ENCODE assay signal across 9 cellular contexts in genomic region chr14:24006497-24006871, GRCh38. TPM values are rescaled to one million over a fixed set of nuclear protein-coding genes. Genes with fewer than 3 reads are reported as not detected.
A peak's percentile ranks its signal among the peaks of the same experiment; 100 is the strongest.
DNase-seq lines count a peak whose midpoint lies in the region; ATAC-seq and TF ChIP-seq lines count a peak whose summit lies in the region.
"Not testable (repeated sequence)": the region's sequence is repeated elsewhere in the genome, so short reads cannot be mapped to it uniquely, and the experiment has no call there.
"Had no signal": no experiment of that assay in that cellular context is flagged by ENCODE, and none has a peak within 500 bp of the region (broad histone marks: within the 10 kb centered on the region; RNA-seq: fewer than 3 reads in every experiment).

No MANE protein-coding gene starts in this region.

- H3K4me1 Mint-ChIP-seq in T-helper 2 cell treated with Interferon-gamma antibody and Interleukin-4, amounts not matched to agents 5 μg/mL and 100 μg/mL, for 36 hours (ENCODE audit: low read depth), result peaks cover 31% of the 10 kb centered on the region
- not testable (repeated sequence) for H3K4me1 Mint-ChIP-seq in chondrocyte (ENCODE audit: low read depth)

- DNase-seq in GM12865 (ENCODE audit: low read depth); T-helper 2 cell treated with Interferon-gamma antibody and Interleukin-4, amounts not matched to agents 5 μg/mL and 100 μg/mL, for 36 hours (ENCODE audit: low spot score); chondrocyte (ENCODE audit: low spot score): not testable (repeated sequence)

- H3K4me3 ChIP-seq in GM12865 (ENCODE audit: low read depth, low read length) (peak overlapping the region; percentile 53), iPS-15b (ENCODE audit: low read depth, low read length) (peak overlapping the region; percentile 48), rectal smooth muscle tissue (ENCODE audit: low read length) (peak overlapping the region; percentile 52)

- H3K36me3 ChIP-seq in iPS-15b (ENCODE audit: control insufficient read depth, insufficient read depth, low read length); rectal smooth muscle tissue (ENCODE audit: control insufficient read depth, insufficient read depth, low read length): not testable (repeated sequence)

- peak; percentile 53 for ATAC-seq in GM21723 (IDR thresholded peaks at IDR 0.05; ENCODE audit: unreplicated experiment)
- peak; percentile 33 for ATAC-seq in HG03439 (IDR thresholded peaks at IDR 0.05; ENCODE audit: unreplicated experiment)

- H3K36me3 Mint-ChIP-seq in T-helper 2 cell treated with Interferon-gamma antibody and Interleukin-4, amounts not matched to agents 5 μg/mL and 100 μg/mL, for 36 hours (ENCODE audit: low read depth), result peaks cover 11% of the 10 kb centered on the region
- H3K36me3 Mint-ChIP-seq in chondrocyte (ENCODE audit: low read depth), result not testable (repeated sequence)

- H3K4me3 Mint-ChIP-seq in T-helper 2 cell treated with Interferon-gamma antibody and Interleukin-4, amounts not matched to agents 5 μg/mL and 100 μg/mL, for 36 hours, result peak overlapping the region; percentile 34
- peak overlapping the region; percentile 40 for H3K4me3 Mint-ChIP-seq in chondrocyte (ENCODE audit: unreplicated experiment)

- not testable (repeated sequence) for H3K4me1 ChIP-seq in iPS-15b (ENCODE audit: control insufficient read depth, insufficient read depth, low read length); rectal smooth muscle tissue (ENCODE audit: control insufficient read depth, insufficient read depth, low read length)

- H3K27me3 Mint-ChIP-seq in T-helper 2 cell treated with Interferon-gamma antibody and Interleukin-4, amounts not matched to agents 5 μg/mL and 100 μg/mL, for 36 hours (ENCODE audit: low read depth); chondrocyte (ENCODE audit: low read depth): not testable (repeated sequence)

- not testable (repeated sequence) for H3K27ac Mint-ChIP-seq in T-helper 2 cell treated with Interferon-gamma antibody and Interleukin-4, amounts not matched to agents 5 μg/mL and 100 μg/mL, for 36 hours; chondrocyte (ENCODE audit: unreplicated experiment)

- peak overlapping the region; percentile 58 for H3K27ac ChIP-seq in rectal smooth muscle tissue (ENCODE audit: low read depth, low read length)

- TF ChIP-seq CTCF in GM12865 (IDR thresholded peaks at IDR 0.05; ENCODE audit: insufficient read depth, low read depth, low read length, missing control alignments); chondrocyte (IDR thresholded peaks at IDR 0.05): not testable (repeated sequence)

- H3K9ac ChIP-seq in iPS-15b (ENCODE audit: low read depth, low read length); rectal smooth muscle tissue (ENCODE audit: low read length): not testable (repeated sequence)

- H3K9me3 ChIP-seq in iPS-15b (ENCODE audit: control insufficient read depth, insufficient read depth, low read length), result not testable (repeated sequence)

- H3K9me3 Mint-ChIP-seq in T-helper 2 cell treated with Interferon-gamma antibody and Interleukin-4, amounts not matched to agents 5 μg/mL and 100 μg/mL, for 36 hours; chondrocyte (ENCODE audit: low read depth): not testable (repeated sequence)

- not testable (repeated sequence) for H3K27me3 ChIP-seq in iPS-15b (ENCODE audit: control insufficient read depth, insufficient read depth, low read length); rectal smooth muscle tissue (ENCODE audit: control insufficient read depth, insufficient read depth, low read length)

RNA-seq across cellular contexts. Expression of gene DHRS4L2, which starts 17.8 kb away (rescaled TPM):
- 11.9 to 17.7 TPM (median 13.9 TPM) in 3 replicates for total RNA-seq in chondrocyte

RNA-seq across cellular contexts. Expression of gene CARMIL3, which starts 45.3 kb away (rescaled TPM):
- 0.34 to 0.60 TPM (median 0.54 TPM) in 3 replicates for total RNA-seq in chondrocyte
- total RNA-seq: right atrium auricular region, SJSA1 had no signal

RNA-seq across cellular contexts. Expression of gene DHRS4, which starts 52.9 kb away (rescaled TPM):
- 16.8 to 18.2 TPM (median 16.9 TPM) in 3 replicates for total RNA-seq in chondrocyte
